ENCODE assay signal across 22 cellular contexts in the genomic region with DNA sequence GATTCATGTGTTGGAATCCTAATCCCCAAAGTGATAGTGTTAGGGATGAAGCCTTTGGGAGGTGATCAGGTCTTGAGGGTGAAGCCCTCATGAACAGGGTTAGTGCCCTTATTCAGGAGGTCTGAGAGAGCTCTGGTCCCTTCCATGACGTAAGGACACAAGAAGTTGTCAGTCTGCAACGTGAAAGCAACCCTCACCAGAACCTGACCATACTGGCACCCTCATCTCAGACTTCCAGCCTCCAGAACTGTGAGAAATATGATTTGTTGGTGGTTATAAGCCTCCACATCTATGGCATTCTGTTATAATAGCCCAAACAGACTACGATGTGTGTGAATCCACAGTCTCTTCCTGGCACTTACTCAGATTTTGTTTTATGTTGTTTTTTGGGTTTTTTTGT.
A peak's percentile ranks its signal among the peaks of the same experiment; 100 is the strongest.
DNase-seq lines count a peak whose midpoint lies in the region; ATAC-seq lines count a peak whose summit lies in the region.
"Had no signal": no experiment of that assay in that cellular context is flagged by ENCODE, and none has a peak within 500 bp of the region (broad histone marks: within the 10 kb centered on the region; RNA-seq: fewer than 3 reads in every experiment).

No MANE protein-coding gene starts in this region.

- H3K27ac Mint-ChIP-seq in activated T-cell treated with anti-CD3 and anti-CD28 coated beads, Interleukin-2, amount 50 U/mL, for 24 hours, result no peak overlapping the region
- peak overlapping the region; percentile 8 for H3K27ac Mint-ChIP-seq in stimulated activated naive CD8-positive, alpha-beta T cell treated with anti-CD3 and anti-CD28 coated beads, Interleukin-15, Interleukin-2, amounts not matched to agents 100 ng/mL and 50 ng/mL, for 24 hours
- H3K27ac Mint-ChIP-seq in stimulated activated naive CD8-positive, alpha-beta T cell treated with anti-CD3 and anti-CD28 coated beads, Interleukin-15, amount 100 ng/mL, for 72 hours, result no peak overlapping the region
- peak overlapping the region; percentile 38 for H3K27ac Mint-ChIP-seq in activated T-helper 17 cell treated with anti-CD3 and anti-CD28 coated beads, Interleukin-2, amount 50 U/mL, for 72 hours
- H3K27ac Mint-ChIP-seq: HFFc6 had no signal

- H3K9me3 Mint-ChIP-seq in activated T-cell treated with anti-CD3 and anti-CD28 coated beads, Interleukin-2, amount 50 U/mL, for 24 hours, result no peaks in the 10 kb centered on the region
- no peaks in the 10 kb centered on the region for H3K9me3 Mint-ChIP-seq in stimulated activated naive CD8-positive, alpha-beta T cell treated with anti-CD3 and anti-CD28 coated beads, Interleukin-15, Interleukin-2, amounts not matched to agents 100 ng/mL and 50 ng/mL, for 24 hours
- peaks cover 0 to 3% of the 10 kb centered on the region in 2 donors for H3K9me3 Mint-ChIP-seq in stimulated activated naive CD8-positive, alpha-beta T cell treated with anti-CD3 and anti-CD28 coated beads, Interleukin-15, amount 100 ng/mL, for 72 hours
- H3K9me3 Mint-ChIP-seq in activated T-helper 17 cell treated with anti-CD3 and anti-CD28 coated beads, Interleukin-2, amount 50 U/mL, for 72 hours, result no peaks in the 10 kb centered on the region
- H3K9me3 Mint-ChIP-seq: CD4-positive, CD25-positive, alpha-beta regulatory T cell; H9; HFFc6 had no signal

- peaks cover 52% of the 10 kb centered on the region for H3K4me1 Mint-ChIP-seq in activated T-cell treated with anti-CD3 and anti-CD28 coated beads, Interleukin-2, amount 50 U/mL, for 24 hours (ENCODE audit: low read depth)
- H3K4me1 Mint-ChIP-seq in stimulated activated naive CD8-positive, alpha-beta T cell treated with anti-CD3 and anti-CD28 coated beads, Interleukin-15, Interleukin-2, amounts not matched to agents 100 ng/mL and 50 ng/mL, for 24 hours (ENCODE audit: low read depth), result peaks cover 37% of the 10 kb centered on the region
- peaks cover 39% of the 10 kb centered on the region for H3K4me1 Mint-ChIP-seq in stimulated activated naive CD8-positive, alpha-beta T cell treated with anti-CD3 and anti-CD28 coated beads, Interleukin-15, amount 100 ng/mL, for 72 hours
- H3K4me1 Mint-ChIP-seq in activated T-helper 17 cell treated with anti-CD3 and anti-CD28 coated beads, Interleukin-2, amount 50 U/mL, for 72 hours, result peaks cover 23% of the 10 kb centered on the region

- H3K27me3 Mint-ChIP-seq in activated T-cell treated with anti-CD3 and anti-CD28 coated beads, Interleukin-2, amount 50 U/mL, for 24 hours, result no peaks in the 10 kb centered on the region
- H3K27me3 Mint-ChIP-seq in stimulated activated naive CD8-positive, alpha-beta T cell treated with anti-CD3 and anti-CD28 coated beads, Interleukin-15, Interleukin-2, amounts not matched to agents 100 ng/mL and 50 ng/mL, for 24 hours, result no peaks in the 10 kb centered on the region
- H3K27me3 Mint-ChIP-seq in stimulated activated naive CD8-positive, alpha-beta T cell treated with anti-CD3 and anti-CD28 coated beads, Interleukin-15, amount 100 ng/mL, for 72 hours, result no peaks in the 10 kb centered on the region
- H3K27me3 Mint-ChIP-seq in activated T-helper 17 cell treated with anti-CD3 and anti-CD28 coated beads, Interleukin-2, amount 50 U/mL, for 72 hours, result no peaks in the 10 kb centered on the region
- H3K27me3 Mint-ChIP-seq: CD4-positive, CD25-positive, alpha-beta regulatory T cell had no signal

- DNase-seq in activated T-cell treated with anti-CD3 and anti-CD28 coated beads, Interleukin-2, amount 50 U/mL, for 24 hours, result peak; percentile 7
- DNase-seq in activated T-cell treated with anti-CD3 and anti-CD28 coated beads, Interleukin-2, amount 50 U/mL, for 1 hour, result no peak
- no peak for DNase-seq in stimulated activated naive CD8-positive, alpha-beta T cell treated with anti-CD3 and anti-CD28 coated beads, Interleukin-15, amount 100 ng/mL, for 72 hours
- DNase-seq: CD4-positive, CD25-positive, alpha-beta regulatory T cell; COR-L47; DMS79; GM23248; H9; HFFc6; KBM-7; NCI-H1092 treated with DMSO at 0.1 percent for 48 hours; NCI-H2029 treated with DMSO at 0.1 percent for 48 hours; NCI-H2171; NCI-H345; NCI-H524; NCI-H774; NK-92 treated with Interleukin-12 subunit alpha and Interleukin-12 subunit beta, amount 100 ng/mL, for 24 hours; SJCRH30 had no signal

- peaks cover 34% of the 10 kb centered on the region for H3K36me3 Mint-ChIP-seq in activated T-cell treated with anti-CD3 and anti-CD28 coated beads, Interleukin-2, amount 50 U/mL, for 24 hours (ENCODE audit: low read depth)
- peaks cover 16% of the 10 kb centered on the region for H3K36me3 Mint-ChIP-seq in stimulated activated naive CD8-positive, alpha-beta T cell treated with anti-CD3 and anti-CD28 coated beads, Interleukin-15, Interleukin-2, amounts not matched to agents 100 ng/mL and 50 ng/mL, for 24 hours (ENCODE audit: low read depth)
- H3K36me3 Mint-ChIP-seq in activated T-helper 17 cell treated with anti-CD3 and anti-CD28 coated beads, Interleukin-2, amount 50 U/mL, for 72 hours (ENCODE audit: low read depth), result peaks cover 31% of the 10 kb centered on the region

- ATAC-seq in stimulated activated naive CD8-positive, alpha-beta T cell treated with anti-CD3 and anti-CD28 coated beads, Interleukin-15, amount 100 ng/mL, for 72 hours, result no peak
- no peak for ATAC-seq in activated T-helper 17 cell treated with anti-CD3 and anti-CD28 coated beads, Interleukin-2, amount 50 U/mL, for 72 hours (replicated peaks)
- ATAC-seq in GM19452 (IDR thresholded peaks at IDR 0.05; ENCODE audit: unreplicated experiment) (no peak), GM19328 (IDR thresholded peaks at IDR 0.05; ENCODE audit: unreplicated experiment) (no peak)

- H3K4me3 Mint-ChIP-seq in activated T-cell treated with anti-CD3 and anti-CD28 coated beads, Interleukin-2, amount 50 U/mL, for 24 hours, result no peak overlapping the region
- H3K4me3 Mint-ChIP-seq in stimulated activated naive CD8-positive, alpha-beta T cell treated with anti-CD3 and anti-CD28 coated beads, Interleukin-15, Interleukin-2, amounts not matched to agents 100 ng/mL and 50 ng/mL, for 24 hours, result no peak overlapping the region
- H3K4me3 Mint-ChIP-seq in stimulated activated naive CD8-positive, alpha-beta T cell treated with anti-CD3 and anti-CD28 coated beads, Interleukin-15, amount 100 ng/mL, for 72 hours, result no peak overlapping the region
- no peak overlapping the region for H3K4me3 Mint-ChIP-seq in activated T-helper 17 cell treated with anti-CD3 and anti-CD28 coated beads, Interleukin-2, amount 50 U/mL, for 72 hours
- H3K4me3 Mint-ChIP-seq: CD4-positive, CD25-positive, alpha-beta regulatory T cell; H9; HFFc6 had no signal

Comparison
In these comparisons a context has a peak if more than half of its experiments do, and no peak if none do; other contexts are left out.
1. H3K27ac Mint-ChIP-seq: peak in stimulated activated naive CD8-positive, alpha-beta T cell treated with anti-CD3 and anti-CD28 coated beads, Interleukin-15, Interleukin-2, amounts not matched to agents 100 ng/mL and 50 ng/mL, for 24 hours (single experiment) and activated T-helper 17 cell treated with anti-CD3 and anti-CD28 coated beads, Interleukin-2, amount 50 U/mL, for 72 hours (single experiment); none in activated T-cell treated with anti-CD3 and anti-CD28 coated beads, Interleukin-2, amount 50 U/mL, for 24 hours (single experiment) and stimulated activated naive CD8-positive, alpha-beta T cell treated with anti-CD3 and anti-CD28 coated beads, Interleukin-15, amount 100 ng/mL, for 72 hours (0 of 2).